In genomic region chr2:240532032-240532775, GRCh38 we compare ENCODE assay signal across 31 cellular contexts. TPM values are rescaled to one million over a fixed set of nuclear protein-coding genes. Genes with fewer than 3 reads are reported as not detected.
A peak's percentile ranks its signal among the peaks of the same experiment; 100 is the strongest.
DNase-seq lines count a peak whose midpoint lies in the region; ATAC-seq, FAIRE-seq and TF ChIP-seq lines count a peak whose summit lies in the region.
"Had no signal": no experiment of that assay in that cellular context is flagged by ENCODE, and none has a peak within 500 bp of the region (broad histone marks: within the 10 kb centered on the region; RNA-seq: fewer than 3 reads in every experiment).

No MANE protein-coding gene starts in this region.

- no peaks in the 10 kb centered on the region for H4K20me1 ChIP-seq in HepG2 (ENCODE audit: insufficient read depth, low read length)
- peaks cover 8% of the 10 kb centered on the region for H4K20me1 ChIP-seq in PC-9 (ENCODE audit: insufficient read depth)

- H3K27ac ChIP-seq in HepG2 (ENCODE audit: extremely low read length, insufficient read depth, low read length): no peak overlapping the region
- H3K27ac ChIP-seq in right lobe of liver: no peak overlapping the region
- no peak overlapping the region for H3K27ac ChIP-seq in PC-9
- H3K27ac ChIP-seq: left lung, neural progenitor cell, parathyroid adenoma had no signal

- H3K4me3 ChIP-seq in HepG2 (replicated peaks in 1 of 3; ENCODE audit: insufficient read depth in 1 of 3, low read depth in 2 of 3, low read length in 3 of 3) (no peak overlapping the region), right lobe of liver (no peak overlapping the region), PC-9 (peak overlapping the region; percentile 10; the same call in 1 of the 2 replicates)
- H3K4me3 ChIP-seq: left lung, neural progenitor cell had no signal

- H3K9me3 ChIP-seq in HepG2 (ENCODE audit: low read length): peaks cover 18% of the 10 kb centered on the region
- peaks cover 0 to 3% (median 0%) of the 10 kb centered on the region in 4 donors for H3K9me3 ChIP-seq in right lobe of liver
- H3K9me3 ChIP-seq in PC-9 (ENCODE audit: insufficient read depth, low read depth): peaks cover 21% of the 10 kb centered on the region; the same call in 1 of the 2 replicates

- H3K4me1 Mint-ChIP-seq in progenitor cell of endocrine pancreas (ENCODE audit: low read depth): peaks cover 20% of the 10 kb centered on the region
- H3K4me1 Mint-ChIP-seq: activated naive CD8-positive, alpha-beta T cell treated with anti-CD3 and anti-CD28 coated beads, Interleukin-2, amount 50 U/mL, for 24 hours; B cell; neural progenitor cell had no signal

- peak overlapping the region; percentile 16 for H3K27ac Mint-ChIP-seq in progenitor cell of endocrine pancreas
- H3K27ac Mint-ChIP-seq: activated naive CD8-positive, alpha-beta T cell treated with anti-CD3 and anti-CD28 coated beads, Interleukin-2, amount 50 U/mL, for 24 hours; B cell; CD8-positive, alpha-beta T cell; endodermal cell; memory B cell; neural progenitor cell; stimulated activated naive B cell treated with anti-CD40 and anti-IgM and Interleukin-4, amounts not matched to agents 10 μg/mL and 1 μg/mL and 100 μg/mL, for 72 hours; T-cell had no signal

- ATAC-seq in HepG2 (no peak), right lobe of liver (no peak)
- ATAC-seq: activated naive CD8-positive, alpha-beta T cell treated with anti-CD3 and anti-CD28 coated beads, Interleukin-2, amount 50 U/mL, for 24 hours; activated T-cell treated with anti-CD3 and anti-CD28 coated beads, Interleukin-2, amount 50 U/mL, for 4 hours; CD8-positive, alpha-beta T cell; left lung; stimulated activated naive B cell treated with anti-CD40 and anti-IgM and Interleukin-4, amounts not matched to agents 10 μg/mL and 1 μg/mL and 100 μg/mL, for 72 hours; T-cell had no signal

- peaks cover 5% of the 10 kb centered on the region; the same call in 1 of the 2 replicates for H3F3A ChIP-seq in PC-9 (ENCODE audit: insufficient read depth, low read depth)

- intact Hi-C loops in HepG2 (cut with micrococcal nuclease; ENCODE audit: unreplicated experiment): no loop called here
- intact Hi-C loops in right lobe of liver (cut with DNase I): no loop called here
- intact Hi-C loops in PC-9 (cut with micrococcal nuclease; ENCODE audit: unreplicated experiment): no loop called here

- no peak for TF ChIP-seq RAD21 in HepG2 (CRISPR knock-in tag; IDR thresholded peaks at IDR 0.05)

- CTCF ChIA-PET in HepG2 (lab: Yijun Ruan, JAX; ENCODE audit: low intra/inter-chr PET ratio, low total read pairs) (no interaction called here), PC-9 (lab: Charles Lee) (no interaction called here)

- no peak overlapping the region for H3K4me3 Mint-ChIP-seq in progenitor cell of endocrine pancreas (ENCODE audit: low read depth)
- H3K4me3 Mint-ChIP-seq: activated naive CD8-positive, alpha-beta T cell treated with anti-CD3 and anti-CD28 coated beads, Interleukin-2, amount 50 U/mL, for 24 hours; activated T-cell treated with anti-CD3 and anti-CD28 coated beads, Interleukin-2, amount 50 U/mL, for 4 hours; B cell; CD8-positive, alpha-beta T cell; endodermal cell; memory B cell; neural progenitor cell; stimulated activated naive B cell treated with anti-CD40 and anti-IgM and Interleukin-4, amounts not matched to agents 10 μg/mL and 1 μg/mL and 100 μg/mL, for 72 hours; T-cell had no signal

- TF ChIP-seq EP300 in HepG2 (IDR thresholded peaks at IDR 0.05; ENCODE audit: low read depth in 2 of 2, low read length in 2 of 2) (no peak), HepG2 (CRISPR knock-in tag; IDR thresholded peaks at IDR 0.05; ENCODE audit: borderline replicate concordance) (no peak)

- no peaks in the 10 kb centered on the region for H3K9me2 ChIP-seq in PC-9 (ENCODE audit: insufficient read depth)

- in situ Hi-C loops in HepG2 (cut with HindIII; ENCODE audit: extremely low pct_ligation_motif_present, low pct_unique_long_range_greater_than_20kb): no loop called here

- H3K4me1 ChIP-seq in HepG2 (ENCODE audit: insufficient read depth, low read length) (no peaks in the 10 kb centered on the region), right lobe of liver (no peaks in the 10 kb centered on the region), PC-9 (replicated peaks; ENCODE audit: insufficient read depth) (no peaks in the 10 kb centered on the region)
- H3K4me1 ChIP-seq: left lung, neural progenitor cell, parathyroid adenoma had no signal

- H3K36me3 Mint-ChIP-seq in progenitor cell of endocrine pancreas (ENCODE audit: insufficient read depth): peaks cover 53% of the 10 kb centered on the region

- H3K9me3 Mint-ChIP-seq in progenitor cell of endocrine pancreas (ENCODE audit: low read depth): peaks cover 31% of the 10 kb centered on the region

- H3K36me3 ChIP-seq in HepG2 (replicated peaks in 1 of 2; ENCODE audit: control insufficient read depth in 1 of 2, insufficient read depth in 2 of 2, low read length in 2 of 2): peaks cover 9 to 35% of the 10 kb centered on the region in 2 experiments; a peak in 4 of 5 replicates
- no peaks in the 10 kb centered on the region for H3K36me3 ChIP-seq in right lobe of liver
- H3K36me3 ChIP-seq in PC-9 (ENCODE audit: low read depth): peaks cover 29% of the 10 kb centered on the region

- H3K79me2 ChIP-seq in HepG2 (ENCODE audit: insufficient read depth, low read length) (peaks cover 2% of the 10 kb centered on the region), PC-9 (ENCODE audit: low read depth) (peaks cover 24% of the 10 kb centered on the region; the same call in 1 of the 2 replicates)
- H3K79me2 ChIP-seq: parathyroid adenoma had no signal

- H2AFZ ChIP-seq in HepG2 (ENCODE audit: low read length): no peak overlapping the region
- H2AFZ ChIP-seq in PC-9: no peak overlapping the region
- H2AFZ ChIP-seq: neural progenitor cell, parathyroid adenoma had no signal

- H3K9ac ChIP-seq in HepG2 (ENCODE audit: insufficient read depth, low read depth, low read length): no peak overlapping the region
- H3K9ac ChIP-seq: neural progenitor cell, parathyroid adenoma had no signal

- H3K27me3 ChIP-seq in HepG2 (ENCODE audit: control insufficient read depth in 1 of 2, insufficient read depth in 2 of 2, low read length in 2 of 2): no peaks in the 10 kb centered on the region
- H3K27me3 ChIP-seq in right lobe of liver: no peaks in the 10 kb centered on the region
- H3K27me3 ChIP-seq in PC-9 (ENCODE audit: insufficient read depth, low read depth): no peaks in the 10 kb centered on the region
- H3K27me3 ChIP-seq: left lung, neural progenitor cell had no signal

- 98% methylated on average over 1 of the region's 1 CpG for WGBS in HepG2 (ENCODE audit: low lambda C conversion rate)
- WGBS in right lobe of liver (ENCODE audit: insufficient coverage, low coverage, low lambda C conversion rate, missing lambda C conversion rate): 86% methylated on average over 1 of the region's 1 CpG

- DNase-seq in HepG2 (ENCODE audit: low spot score) (no peak), right lobe of liver (no peak), PC-9 (no peak), progenitor cell of endocrine pancreas (ENCODE audit: low spot score, unreplicated experiment) (no peak), RCC 7860 (ENCODE audit: low spot score) (no peak), CD1c-positive myeloid dendritic cell (ENCODE audit: extremely low spot score) (no peak)
- DNase-seq: activated CD4-positive, CD25-positive, alpha-beta regulatory T cell; activated gamma-delta T cell treated with Interleukin-2 at 50 U/mL for 16 hours; activated naive CD8-positive, alpha-beta T cell treated with anti-CD3 and anti-CD28 coated beads, Interleukin-2, amount 50 U/mL, for 24 hours; activated T-cell treated with anti-CD3 and anti-CD28 coated beads, Interleukin-2, amount 50 U/mL, for 4 hours; caudate nucleus; CD8-positive, alpha-beta T cell; cortex of kidney; EL; endodermal cell; glutamatergic neuron; KG1; left lung; NCI-H1417 treated with DMSO at 0.1 percent for 48 hours; NCI-H2081; NCI-H748 treated with DMSO at 0.1 percent for 48 hours; small intestine; stimulated activated naive B cell treated with anti-CD40 and anti-IgM and Interleukin-4, amounts not matched to agents 10 μg/mL and 1 μg/mL and 100 μg/mL, for 72 hours; substantia nigra; T-cell; trophoblast cell had no signal

- TF ChIP-seq CTCF in HepG2 (CRISPR knock-in tag; IDR thresholded peaks at IDR 0.05): no peak
- no peak for TF ChIP-seq CTCF in right lobe of liver (IDR thresholded peaks at IDR 0.05)
- TF ChIP-seq CTCF in PC-9 (conservative IDR thresholded peaks at IDR 0.05): no peak
- TF ChIP-seq CTCF in progenitor cell of endocrine pancreas (IDR thresholded peaks at IDR 0.05; ENCODE audit: unreplicated experiment): no peak

- no peak for TF ChIP-seq POLR2A in HepG2 (IDR thresholded peaks at IDR 0.05; ENCODE audit: insufficient read depth in 1 of 2, low read depth in 2 of 2, low read length in 2 of 2)
- TF ChIP-seq POLR2A in right lobe of liver (IDR thresholded peaks at IDR 0.05): no peak

- H3K4me2 ChIP-seq in HepG2 (ENCODE audit: low read depth, low read length) (no peak overlapping the region), PC-9 (no peak overlapping the region)
- H3K4me2 ChIP-seq: neural progenitor cell had no signal

- FAIRE-seq in HepG2 (lab: Jason Lieb, UNC): no peak
- no peak for FAIRE-seq in RCC 7860 (lab: Jason Lieb, UNC)
- FAIRE-seq: H1, small intestine had no signal

- H3K27me3 Mint-ChIP-seq in progenitor cell of endocrine pancreas: no peaks in the 10 kb centered on the region
- H3K27me3 Mint-ChIP-seq: activated naive CD8-positive, alpha-beta T cell treated with anti-CD3 and anti-CD28 coated beads, Interleukin-2, amount 50 U/mL, for 24 hours; B cell; memory B cell; stimulated activated naive B cell treated with anti-CD40 and anti-IgM and Interleukin-4, amounts not matched to agents 10 μg/mL and 1 μg/mL and 100 μg/mL, for 72 hours; T-cell had no signal

- BruUV-seq in HepG2 (replicated peaks; lab: Mats Ljungman, UMichigan) (no TSS peak), PC-9 (replicated peaks; lab: Mats Ljungman, UMichigan) (no TSS peak)

- POLR2A ChIA-PET in HepG2 (lab: Yijun Ruan, JAX): no interaction called here
- POLR2A ChIA-PET in PC-9 (lab: Charles Lee; ENCODE audit: unreplicated experiment): interaction anchor here (0.7 kb wide), 1 partner anchor 262 kb away, joined by 3 read pairs; no protein-coding TSS in a partner anchor

RNA-seq across cellular contexts. Expression of gene ANKMY1, which starts 25.6 kb away (rescaled TPM):
- total RNA-seq in HepG2 (2016; rRNA removed; fragmentation: Illumina TruSeq; extraction: Trizol) (7.3 and 11.7 TPM in 2 replicates), right lobe of liver (10 to 100 TPM in 1 of 6 experiments, 1 to 10 TPM in 5; 6.6 to 11.0 (median 9.0) TPM), PC-9 (2021) (85.7 and 94.8 TPM in 2 replicates), progenitor cell of endocrine pancreas (29.0 and 29.2 TPM in 2 replicates)
- 9.7 and 12.6 TPM in 2 replicates for total RNA-seq in HepG2 (2016; cell fraction: cytosol; rRNA removed; fragmentation: Illumina TruSeq; extraction: Trizol; ENCODE audit: low read depth)
- total RNA-seq in HepG2 (2016; cell fraction: insoluble cytoplasmic fraction; rRNA removed; fragmentation: Illumina TruSeq; extraction: Trizol): 8.8 and 12.4 TPM in 2 replicates
- total RNA-seq in HepG2 (2016; cell fraction: membrane; rRNA removed; fragmentation: Illumina TruSeq; extraction: Trizol): 10.6 and 11.9 TPM in 2 replicates
- 23.2 and 30.1 TPM in 2 replicates for total RNA-seq in HepG2 (2016; cell fraction: nucleus; rRNA removed; fragmentation: Illumina TruSeq; extraction: Trizol)
- polyA plus RNA-seq in HepG2 (2011; rRNA removed): 18.8 and 20.5 TPM in 2 replicates
- polyA plus RNA-seq in HepG2 (2011; cell fraction: cytosol; rRNA removed): 11.7 and 12.1 TPM in 2 replicates
- 55.1 and 66.4 TPM in 2 replicates for polyA plus RNA-seq in HepG2 (2011; cell fraction: nucleus; rRNA removed)
- 8.0 and 8.9 TPM in 2 replicates for polyA plus RNA-seq in HepG2 (2012)
- 2.6 and 3.4 TPM in 2 replicates for polyA plus RNA-seq in HepG2 (2016; cell fraction: cytosol; fragmentation: Illumina TruSeq; extraction: Trizol; ENCODE audit: low read depth)
- 7.8 and 8.8 TPM in 2 replicates for polyA plus RNA-seq in HepG2 (2016; cell fraction: insoluble cytoplasmic fraction; fragmentation: Illumina TruSeq; extraction: Trizol; ENCODE audit: low read depth)
- polyA plus RNA-seq in HepG2 (2016; cell fraction: membrane; fragmentation: Illumina TruSeq; extraction: Trizol; ENCODE audit: low read depth): 4.9 and 6.3 TPM in 2 replicates
- polyA plus RNA-seq in HepG2 (2016; cell fraction: nucleus; fragmentation: Illumina TruSeq; extraction: Trizol; ENCODE audit: insufficient read depth, low read depth): 30.4 and 35.4 TPM in 2 replicates
- polyA minus RNA-seq in HepG2 (2011; rRNA and poly(A)+ RNA removed; ENCODE audit: low replicate concordance): 41.3 and 43.1 TPM in 2 replicates
- 6.0 and 6.9 TPM in 2 replicates for polyA minus RNA-seq in HepG2 (2011; cell fraction: cytosol; rRNA and poly(A)+ RNA removed)
- polyA minus RNA-seq in HepG2 (2011; cell fraction: nucleus; rRNA and poly(A)+ RNA removed): 52.8 and 56.1 TPM in 2 replicates

RNA-seq across cellular contexts. Expression of gene DUSP28, which starts 28.0 kb away (rescaled TPM):
- total RNA-seq in HepG2 (2016; rRNA removed; fragmentation: Illumina TruSeq; extraction: Trizol) (2.5 and 5.2 TPM in 2 replicates), right lobe of liver (1 to 10 TPM; 1.3 to 3.5 (median 2.1) TPM), PC-9 (2021) (10.9 and 11.5 TPM in 2 replicates), progenitor cell of endocrine pancreas (4.9 and 6.4 TPM in 2 replicates)
- 4.5 and 4.9 TPM in 2 replicates for total RNA-seq in HepG2 (2016; cell fraction: cytosol; rRNA removed; fragmentation: Illumina TruSeq; extraction: Trizol; ENCODE audit: low read depth)
- total RNA-seq in HepG2 (2016; cell fraction: insoluble cytoplasmic fraction; rRNA removed; fragmentation: Illumina TruSeq; extraction: Trizol): 2.9 and 5.6 TPM in 2 replicates
- 6.2 and 6.3 TPM in 2 replicates for total RNA-seq in HepG2 (2016; cell fraction: membrane; rRNA removed; fragmentation: Illumina TruSeq; extraction: Trizol)
- 7.1 TPM in 2 replicates for total RNA-seq in HepG2 (2016; cell fraction: nucleus; rRNA removed; fragmentation: Illumina TruSeq; extraction: Trizol)
- 6.7 and 8.6 TPM in 2 replicates for polyA plus RNA-seq in HepG2 (2011; rRNA removed)
- polyA plus RNA-seq in HepG2 (2011; cell fraction: cytosol; rRNA removed): 3.4 and 4.1 TPM in 2 replicates
- polyA plus RNA-seq in HepG2 (2011; cell fraction: nucleus; rRNA removed): 6.6 and 6.7 TPM in 2 replicates
- 5.4 and 6.8 TPM in 2 replicates for polyA plus RNA-seq in HepG2 (2012)
- polyA plus RNA-seq in HepG2 (2016; cell fraction: cytosol; fragmentation: Illumina TruSeq; extraction: Trizol; ENCODE audit: low read depth): 4.9 and 6.2 TPM in 2 replicates
- polyA plus RNA-seq in HepG2 (2016; cell fraction: insoluble cytoplasmic fraction; fragmentation: Illumina TruSeq; extraction: Trizol; ENCODE audit: low read depth): 3.9 and 4.1 TPM in 2 replicates
- polyA plus RNA-seq in HepG2 (2016; cell fraction: membrane; fragmentation: Illumina TruSeq; extraction: Trizol; ENCODE audit: low read depth): 5.5 and 7.1 TPM in 2 replicates
- polyA plus RNA-seq in HepG2 (2016; cell fraction: nucleus; fragmentation: Illumina TruSeq; extraction: Trizol; ENCODE audit: insufficient read depth, low read depth): 11.1 and 15.5 TPM in 2 replicates
- polyA minus RNA-seq in HepG2 (2011; rRNA and poly(A)+ RNA removed; ENCODE audit: low replicate concordance): 2.8 and 4.2 TPM in 2 replicates
- polyA minus RNA-seq in HepG2 (2011; cell fraction: cytosol; rRNA and poly(A)+ RNA removed): 1.7 and 2.2 TPM in 2 replicates
- polyA minus RNA-seq in HepG2 (2011; cell fraction: nucleus; rRNA and poly(A)+ RNA removed): 11.5 and 12.3 TPM in 2 replicates

RNA-seq across cellular contexts. Expression of gene RNPEPL1, which starts 36.1 kb away (rescaled TPM):
- 13.0 and 27.6 TPM in 2 replicates for total RNA-seq in HepG2 (2016; rRNA removed; fragmentation: Illumina TruSeq; extraction: Trizol)
- total RNA-seq in HepG2 (2016; cell fraction: cytosol; rRNA removed; fragmentation: Illumina TruSeq; extraction: Trizol; ENCODE audit: low read depth): 21.9 and 24.8 TPM in 2 replicates
- 12.9 and 23.2 TPM in 2 replicates for total RNA-seq in HepG2 (2016; cell fraction: insoluble cytoplasmic fraction; rRNA removed; fragmentation: Illumina TruSeq; extraction: Trizol)
- 50.1 and 53.8 TPM in 2 replicates for total RNA-seq in HepG2 (2016; cell fraction: membrane; rRNA removed; fragmentation: Illumina TruSeq; extraction: Trizol)
- total RNA-seq in HepG2 (2016; cell fraction: nucleus; rRNA removed; fragmentation: Illumina TruSeq; extraction: Trizol): 17.5 and 21.9 TPM in 2 replicates
- polyA plus RNA-seq in HepG2 (2011; rRNA removed): 18.0 and 28.8 TPM in 2 replicates
- polyA plus RNA-seq in HepG2 (2011; cell fraction: cytosol; rRNA removed): 20.3 and 26.3 TPM in 2 replicates
- polyA plus RNA-seq in HepG2 (2011; cell fraction: nucleus; rRNA removed): 94.3 and 114 TPM in 2 replicates
- polyA plus RNA-seq in HepG2 (2012): 37.2 and 56.3 TPM in 2 replicates
- 43.4 and 46.1 TPM in 2 replicates for polyA plus RNA-seq in HepG2 (2016; cell fraction: cytosol; fragmentation: Illumina TruSeq; extraction: Trizol; ENCODE audit: low read depth)
- polyA plus RNA-seq in HepG2 (2016; cell fraction: insoluble cytoplasmic fraction; fragmentation: Illumina TruSeq; extraction: Trizol; ENCODE audit: low read depth): 40.1 and 49.6 TPM in 2 replicates
- polyA plus RNA-seq in HepG2 (2016; cell fraction: membrane; fragmentation: Illumina TruSeq; extraction: Trizol; ENCODE audit: low read depth): 85.0 and 102 TPM in 2 replicates
- polyA plus RNA-seq in HepG2 (2016; cell fraction: nucleus; fragmentation: Illumina TruSeq; extraction: Trizol; ENCODE audit: insufficient read depth, low read depth): 57.9 and 59.3 TPM in 2 replicates
- polyA minus RNA-seq in HepG2 (2011; rRNA and poly(A)+ RNA removed; ENCODE audit: low replicate concordance): 15.3 and 64.5 TPM in 2 replicates
- polyA minus RNA-seq in HepG2 (2011; cell fraction: cytosol; rRNA and poly(A)+ RNA removed): 55.0 and 57.6 TPM in 2 replicates
- 18.6 and 21.0 TPM in 2 replicates for polyA minus RNA-seq in HepG2 (2011; cell fraction: nucleus; rRNA and poly(A)+ RNA removed)
- total RNA-seq in right lobe of liver: 100 to 1,000 TPM in 1 of 6 experiments, 10 to 100 TPM in 5; 24.7 to 105 (median 31.0) TPM
- 101 and 125 TPM in 2 replicates for total RNA-seq in PC-9 (2021)
- total RNA-seq in progenitor cell of endocrine pancreas: 50.8 and 52.2 TPM in 2 replicates

RNA-seq across cellular contexts. Expression of gene CAPN10, which starts 54.3 kb away (rescaled TPM):
- total RNA-seq in HepG2 (2016; rRNA removed; fragmentation: Illumina TruSeq; extraction: Trizol) (16.5 and 32.4 TPM in 2 replicates), right lobe of liver (10 to 100 TPM in 2 of 6 experiments, 1 to 10 TPM in 4; 7.2 to 13.8 (median 9.1) TPM), PC-9 (2021) (49.8 and 70.3 TPM in 2 replicates), progenitor cell of endocrine pancreas (65.5 and 67.2 TPM in 2 replicates)
- total RNA-seq in HepG2 (2016; cell fraction: cytosol; rRNA removed; fragmentation: Illumina TruSeq; extraction: Trizol; ENCODE audit: low read depth): 18.3 and 20.3 TPM in 2 replicates
- 16.1 and 35.0 TPM in 2 replicates for total RNA-seq in HepG2 (2016; cell fraction: insoluble cytoplasmic fraction; rRNA removed; fragmentation: Illumina TruSeq; extraction: Trizol)
- total RNA-seq in HepG2 (2016; cell fraction: membrane; rRNA removed; fragmentation: Illumina TruSeq; extraction: Trizol): 28.2 and 28.4 TPM in 2 replicates
- 26.3 and 36.2 TPM in 2 replicates for total RNA-seq in HepG2 (2016; cell fraction: nucleus; rRNA removed; fragmentation: Illumina TruSeq; extraction: Trizol)
- polyA plus RNA-seq in HepG2 (2011; rRNA removed): 27.6 and 40.7 TPM in 2 replicates
- polyA plus RNA-seq in HepG2 (2011; cell fraction: cytosol; rRNA removed): 15.8 and 24.7 TPM in 2 replicates
- polyA plus RNA-seq in HepG2 (2011; cell fraction: nucleus; rRNA removed): 157 and 173 TPM in 2 replicates
- polyA plus RNA-seq in HepG2 (2012): 24.4 and 27.6 TPM in 2 replicates
- 9.1 and 9.4 TPM in 2 replicates for polyA plus RNA-seq in HepG2 (2016; cell fraction: cytosol; fragmentation: Illumina TruSeq; extraction: Trizol; ENCODE audit: low read depth)
- polyA plus RNA-seq in HepG2 (2016; cell fraction: insoluble cytoplasmic fraction; fragmentation: Illumina TruSeq; extraction: Trizol; ENCODE audit: low read depth): 17.4 and 18.2 TPM in 2 replicates
- 15.5 and 17.2 TPM in 2 replicates for polyA plus RNA-seq in HepG2 (2016; cell fraction: membrane; fragmentation: Illumina TruSeq; extraction: Trizol; ENCODE audit: low read depth)
- 59.4 and 61.4 TPM in 2 replicates for polyA plus RNA-seq in HepG2 (2016; cell fraction: nucleus; fragmentation: Illumina TruSeq; extraction: Trizol; ENCODE audit: insufficient read depth, low read depth)
- 11.2 and 33.8 TPM in 2 replicates for polyA minus RNA-seq in HepG2 (2011; rRNA and poly(A)+ RNA removed; ENCODE audit: low replicate concordance)
- 10.8 TPM in 2 replicates for polyA minus RNA-seq in HepG2 (2011; cell fraction: cytosol; rRNA and poly(A)+ RNA removed)
- polyA minus RNA-seq in HepG2 (2011; cell fraction: nucleus; rRNA and poly(A)+ RNA removed): 50.0 and 57.6 TPM in 2 replicates
